37 cellular contexts compared by ENCODE assay signal in genomic region chr7:24239260-24239659, GRCh38. TPM values are rescaled to one million over a fixed set of nuclear protein-coding genes. Genes with fewer than 3 reads are reported as not detected.
"Had no signal": no experiment of that assay in that cellular context is flagged by ENCODE, and none has a peak within 500 bp of the region (broad histone marks: within the 10 kb centered on the region; RNA-seq: fewer than 3 reads in every experiment).

No MANE protein-coding gene starts in this region.

- H3K4me3 ChIP-seq: adrenal gland, ascending aorta, body of pancreas, breast epithelium, cardiac muscle cell had no signal

- FAIRE-seq: astrocyte, bronchial epithelial cell, colon had no signal

- H3K27ac ChIP-seq: adrenal gland, ascending aorta, body of pancreas, brain microvascular endothelial cell, breast epithelium, cardiac muscle cell had no signal

- H3K4me1 ChIP-seq: adrenal gland, ascending aorta, body of pancreas had no signal

- DNase-seq: activated effector memory CD4-positive, alpha-beta T cell treated with anti-CD3 and anti-CD28 coated beads, Interleukin-2, amount 50 U/mL, for 16 hours; activated effector memory CD4-positive, alpha-beta T cell treated with Interleukin-2 at 50 U/mL for 16 hours; activated gamma-delta T cell; activated gamma-delta T cell treated with Interleukin-2 at 50 U/mL for 16 hours; activated naive CD4-positive, alpha-beta T cell; activated naive CD4-positive, alpha-beta T cell treated with anti-CD3 and anti-CD28 coated beads for 36 hours; activated naive CD4-positive, alpha-beta T cell treated with anti-CD3 and anti-CD28 coated beads, Interleukin-2, amount 10 ng/mL, durations not matched to agents 7 days and 5 days; activated naive CD4-positive, alpha-beta T cell treated with anti-CD3 and anti-CD28 coated beads, Interleukin-2, amount 50 U/mL, for 16 hours; activated naive CD4-positive, alpha-beta T cell treated with Interleukin-2 at 50 U/mL for 16 hours; activated naive CD8-positive, alpha-beta T cell treated with anti-CD3 and anti-CD28 coated beads for 36 hours; activated naive CD8-positive, alpha-beta T cell treated with anti-CD3 and anti-CD28 coated beads, Interleukin-2, amount 10 ng/mL, durations not matched to agents 7 days and 5 days; activated naive CD8-positive, alpha-beta T cell treated with anti-CD3 and anti-CD28 coated beads, Interleukin-2, amount 50 U/mL, for 24 hours; activated T-cell treated with anti-CD3 and anti-CD28 coated beads, Interleukin-2, amount 50 U/mL, for 4 hours; activated T-cell treated with anti-CD3 and anti-CD28 coated beads, Interleukin-2, amount 50 U/mL, for 48 hours; activated T-cell treated with anti-CD3 and anti-CD28 coated beads, Interleukin-2, amount 50 U/mL, for 72 hours; adrenal gland; amniotic stem cell; amygdala; anterior cingulate cortex; aorta; body of pancreas; brain microvascular endothelial cell; caudate nucleus; central memory CD4-positive, alpha-beta T cell; cerebellar nuclear complex had no signal

- H3K9me3 ChIP-seq: adrenal gland, ascending aorta, body of pancreas, breast epithelium had no signal

- ATAC-seq: activated naive CD4-positive, alpha-beta T cell treated with anti-CD3 and anti-CD28 coated beads, Interleukin-2, amount 50 U/mL, for 72 hours; activated naive CD8-positive, alpha-beta T cell treated with anti-CD3 and anti-CD28 coated beads, Interleukin-2, amount 50 U/mL, for 24 hours; activated T-cell treated with anti-CD3 and anti-CD28 coated beads, Interleukin-2, amount 50 U/mL, for 4 hours; activated T-cell treated with anti-CD3 and anti-CD28 coated beads, Interleukin-2, amount 50 U/mL, for 72 hours; activated T-helper 17 cell treated with anti-CD3 and anti-CD28 coated beads, Interleukin-2, amount 50 U/mL, for 72 hours; body of pancreas had no signal

- H3K27me3 ChIP-seq: adrenal gland, ascending aorta, body of pancreas, brain microvascular endothelial cell, breast epithelium, cardiac muscle cell had no signal

- H3K36me3 ChIP-seq: adrenal gland, ascending aorta, brain microvascular endothelial cell, breast epithelium, cardiac muscle cell had no signal

RNA-seq across cellular contexts. Expression of gene NPY, which starts 44.7 kb away (rescaled TPM):
- total RNA-seq: activated naive CD4-positive, alpha-beta T cell treated with anti-CD3 and anti-CD28 coated beads for 36 hours; activated naive CD4-positive, alpha-beta T cell treated with anti-CD3 and anti-CD28 coated beads, Interleukin-2, amount 50 U/mL, for 72 hours; activated naive CD8-positive, alpha-beta T cell treated with anti-CD3 and anti-CD28 coated beads for 36 hours; activated naive CD8-positive, alpha-beta T cell treated with anti-CD3 and anti-CD28 coated beads, Interleukin-2, amount 10 ng/mL, durations not matched to agents 7 days and 5 days; activated T-cell treated with anti-CD3 and anti-CD28 coated beads, Interleukin-2, amount 50 U/mL, for 4 hours; activated T-cell treated with anti-CD3 and anti-CD28 coated beads, Interleukin-2, amount 50 U/mL, for 72 hours; activated T-helper 1 cell treated with anti-CD3 and anti-CD28 coated beads, Interleukin-12 subunit alpha, Interleukin-12 subunit beta, Interleukin-2, Interleukin-4 antibody, amounts not matched to agents 30 ng/mL and 10 ng/mL and 1 ng/mL, durations not matched to agents 14 hours and 24 hours and 36 hours; activated T-helper 17 cell treated with anti-CD3 and anti-CD28 coated beads, Interleukin-2, amount 50 U/mL, for 72 hours; activated T-helper 2 cell treated with anti-CD3 and anti-CD28 coated beads, Interferon-gamma antibody, Interleukin-2, Interleukin-4, amounts not matched to agents 10 μg/mL and 5 μg/mL and 100 μg/mL, durations not matched to agents 14 hours and 24 hours and 36 hours; aorta; ascending aorta; breast epithelium; bronchial epithelial cell; cardiac septum; chondrocyte had no signal
- polyA plus RNA-seq: aorta had no signal
